ENCODE assay signal across 23 cellular contexts in genomic region chr4:108795733-108796132, GRCh38. TPM values are rescaled to one million over a fixed set of nuclear protein-coding genes. Genes with fewer than 3 reads are reported as not detected.
DNase-seq lines count a peak whose midpoint lies in the region; ATAC-seq and TF ChIP-seq lines count a peak whose summit lies in the region.
"Had no signal": no experiment of that assay in that cellular context is flagged by ENCODE, and none has a peak within 500 bp of the region (broad histone marks: within the 10 kb centered on the region; RNA-seq: fewer than 3 reads in every experiment).

No MANE protein-coding gene starts in this region.

- no peak overlapping the region for H4K91ac ChIP-seq in trophoblast cell (ENCODE audit: low read depth, low read length)

- no peak for TF ChIP-seq CTCF in spleen (IDR thresholded peaks at IDR 0.05 in 8 of 11, conservative IDR thresholded peaks at IDR 0.05 in 3 of 11)
- no peak for TF ChIP-seq CTCF in foreskin keratinocyte (conservative IDR thresholded peaks at IDR 0.05)

- H3K9me3 ChIP-seq in GM23248 (ENCODE audit: low read depth) = no peaks in the 10 kb centered on the region
- no peaks in the 10 kb centered on the region for H3K9me3 ChIP-seq in right cardiac atrium (ENCODE audit: control insufficient read depth, low read length)
- no peaks in the 10 kb centered on the region for H3K9me3 ChIP-seq in spleen
- no peaks in the 10 kb centered on the region for H3K9me3 ChIP-seq in Karpas-422 (ENCODE audit: low read length)
- H3K9me3 ChIP-seq in trophoblast cell (ENCODE audit: insufficient read depth, low read depth, low read length) = no peaks in the 10 kb centered on the region
- H3K9me3 ChIP-seq: BLaER1 had no signal

- no peak overlapping the region for H3K23ac ChIP-seq in trophoblast cell (ENCODE audit: low read length)

- no peak overlapping the region for H3K14ac ChIP-seq in trophoblast cell (ENCODE audit: low read length)

- ATAC-seq in right cardiac atrium (peak; percentile 72 to 77), foreskin keratinocyte (no peak)
- ATAC-seq: PC-3 had no signal

- peaks cover 14% of the 10 kb centered on the region for H3K4me1 ChIP-seq in GM23248 (ENCODE audit: insufficient read depth)
- no peaks in the 10 kb centered on the region for H3K4me1 ChIP-seq in right cardiac atrium (ENCODE audit: control insufficient read depth, insufficient read depth, low read length)
- peaks cover 0 to 5% (median 0%) of the 10 kb centered on the region in 6 donors for H3K4me1 ChIP-seq in spleen
- no peaks in the 10 kb centered on the region for H3K4me1 ChIP-seq in Karpas-422 (ENCODE audit: low read length)
- no peaks in the 10 kb centered on the region for H3K4me1 ChIP-seq in foreskin keratinocyte
- peaks cover 0 to 3% of the 10 kb centered on the region in 2 experiments for H3K4me1 ChIP-seq in trophoblast cell (ENCODE audit: control insufficient read depth in 1 of 2, insufficient read depth in 2 of 2, low read length in 2 of 2)
- H3K4me1 ChIP-seq: BLaER1 had no signal

- H2BK12ac ChIP-seq in trophoblast cell (ENCODE audit: low read length) = no peak overlapping the region

- intact Hi-C loops in right cardiac atrium (cut with DNase I) = no loop called here
- intact Hi-C loops in spleen (cut with DNase I; ENCODE audit: low total_unique reads) = no loop called here

- no peak overlapping the region for H3K4ac ChIP-seq in trophoblast cell (ENCODE audit: low read depth, low read length)

- H3K27me3 ChIP-seq in GM23248 (replicated peaks; ENCODE audit: insufficient read depth) = no peaks in the 10 kb centered on the region
- H3K27me3 ChIP-seq in right cardiac atrium (ENCODE audit: control insufficient read depth, insufficient read depth) = no peaks in the 10 kb centered on the region
- H3K27me3 ChIP-seq in spleen (replicated peaks in 1 of 7) = no peaks in the 10 kb centered on the region
- H3K27me3 ChIP-seq in Karpas-422 (ENCODE audit: low read length) = no peaks in the 10 kb centered on the region
- no peaks in the 10 kb centered on the region for H3K27me3 ChIP-seq in foreskin keratinocyte
- H3K27me3 ChIP-seq in trophoblast cell (ENCODE audit: insufficient read depth, low read length) = no peaks in the 10 kb centered on the region
- H3K27me3 ChIP-seq: BLaER1 had no signal

- DNase-seq in GM23248 (peak; percentile 10), dermis blood vessel endothelial cell (peak; percentile 3), right cardiac atrium (no peak), spleen (no peak), NCI-H774 (lab: John Stamatoyannopoulos, UW) (no peak), Karpas-422 (no peak), foreskin keratinocyte (no peak), trophoblast cell (no peak)
- DNase-seq: CD4-positive, CD25-positive, alpha-beta regulatory T cell; H7; MV-4-11; NCI-H1105; NCI-H1436 treated with DMSO at 0.1 percent for 48 hours; NCI-H187 treated with DMSO at 0.1 percent for 48 hours; NCI-H446; NCI-H524 treated with DMSO at 0.1 percent for 48 hours; NK-92 treated with Interleukin-12 subunit alpha and Interleukin-12 subunit beta, amount 100 ng/mL, for 24 hours; PC-3 had no signal

- H3K27ac ChIP-seq in GM23248 (no peak overlapping the region), right cardiac atrium (ENCODE audit: low read length) (no peak overlapping the region), spleen (peak overlapping the region in 5 of 8 donors; percentile 9 to 41 (median 21)), Karpas-422 (ENCODE audit: low read length) (no peak overlapping the region), foreskin keratinocyte (no peak overlapping the region), trophoblast cell (ENCODE audit: low read depth, low read length) (no peak overlapping the region)
- H3K27ac ChIP-seq: BLaER1 had no signal

- H3K9me2 ChIP-seq in GM23248 (ENCODE audit: insufficient read depth) (no peaks in the 10 kb centered on the region), Karpas-422 (replicated peaks; ENCODE audit: insufficient read depth, low read length) (no peaks in the 10 kb centered on the region)

- H3K4me3 ChIP-seq in GM23248 = no peak overlapping the region
- no peak overlapping the region for H3K4me3 ChIP-seq in right cardiac atrium (ENCODE audit: low read length)
- H3K4me3 ChIP-seq in spleen = no peak overlapping the region
- H3K4me3 ChIP-seq in Karpas-422 (ENCODE audit: low read length) = no peak overlapping the region
- no peak overlapping the region for H3K4me3 ChIP-seq in trophoblast cell (ENCODE audit: low read depth, low read length)
- H3K4me3 ChIP-seq: BLaER1 had no signal

- in situ Hi-C loops in GM23248 (cut with MboI) = no loop called here

- H3K36me3 ChIP-seq in GM23248 (ENCODE audit: low read depth) = no peaks in the 10 kb centered on the region
- no peaks in the 10 kb centered on the region for H3K36me3 ChIP-seq in spleen
- H3K36me3 ChIP-seq in Karpas-422 (ENCODE audit: insufficient read depth, low read length) = no peaks in the 10 kb centered on the region
- no peaks in the 10 kb centered on the region for H3K36me3 ChIP-seq in trophoblast cell (ENCODE audit: control insufficient read depth in 1 of 2, insufficient read depth in 2 of 2, low read length in 2 of 2)
- H3K36me3 ChIP-seq: BLaER1 had no signal

- H3K9ac ChIP-seq in GM23248 = no peak overlapping the region
- no peak overlapping the region for H3K9ac ChIP-seq in Karpas-422 (ENCODE audit: low read length)
- no peak overlapping the region for H3K9ac ChIP-seq in trophoblast cell (ENCODE audit: low read length)
- H3K9ac ChIP-seq: BLaER1 had no signal

- H2AFZ ChIP-seq in GM23248 (no peak overlapping the region), Karpas-422 (ENCODE audit: low read length) (no peak overlapping the region), trophoblast cell (ENCODE audit: insufficient read depth, low read length, poor library complexity) (no peak overlapping the region)

- H2BK120ac ChIP-seq in trophoblast cell (ENCODE audit: insufficient read depth, low read length, poor library complexity) = no peak overlapping the region

- no peak overlapping the region for H3K4me2 ChIP-seq in GM23248 (ENCODE audit: unreplicated experiment)
- H3K4me2 ChIP-seq in Karpas-422 (ENCODE audit: low read depth, low read length, poor library complexity, severe bottlenecking) = no peak overlapping the region
- H3K4me2 ChIP-seq in trophoblast cell (ENCODE audit: low read length) = no peak overlapping the region
- H3K4me2 ChIP-seq: BLaER1 had no signal

- no peak overlapping the region for H3K18ac ChIP-seq in trophoblast cell (ENCODE audit: low read length)

- no peak overlapping the region for H4K8ac ChIP-seq in trophoblast cell (ENCODE audit: low read depth, low read length)

- H4K12ac ChIP-seq in trophoblast cell (ENCODE audit: low read depth, low read length) = no peak overlapping the region

- no peak overlapping the region for H2BK5ac ChIP-seq in trophoblast cell (ENCODE audit: low read depth, low read length, poor library complexity)

- H4K20me1 ChIP-seq in GM23248 (ENCODE audit: insufficient read depth) (no peaks in the 10 kb centered on the region), Karpas-422 (ENCODE audit: insufficient read depth, low read depth, low read length) (no peaks in the 10 kb centered on the region)
- H4K20me1 ChIP-seq: BLaER1 had no signal

- no peaks in the 10 kb centered on the region for H3K79me1 ChIP-seq in trophoblast cell (ENCODE audit: low read length)

- no peak overlapping the region for H2AK5ac ChIP-seq in trophoblast cell (ENCODE audit: low read length)

- H3F3A ChIP-seq in GM23248 (ENCODE audit: insufficient read depth) = no peaks in the 10 kb centered on the region; the same call in 1 of the 2 replicates

- no peaks in the 10 kb centered on the region for H3K79me2 ChIP-seq in GM23248 (ENCODE audit: insufficient read depth)
- H3K79me2 ChIP-seq in Karpas-422 (ENCODE audit: low read length) = no peaks in the 10 kb centered on the region
- no peaks in the 10 kb centered on the region for H3K79me2 ChIP-seq in trophoblast cell (ENCODE audit: control insufficient read depth, insufficient read depth, low read length, poor library complexity)

- no peak for TF ChIP-seq POLR2A in spleen (IDR thresholded peaks at IDR 0.05)

RNA-seq across cellular contexts. Expression of gene ETNPPL, which starts 32.9 kb away (rescaled TPM):
- total RNA-seq in GM23248 (2014; rRNA removed; shearing (Covaris generic)) = not detected in 2 replicates
- polyA plus RNA-seq in GM23248 (2016; fragmentation: Nextera tagmentation; extraction: Ambion mirVana) (not detected in 2 replicates), right cardiac atrium (7.0 TPM), spleen (1 to 10 TPM; 1.0 to 1.6 (median 1.0) TPM), foreskin keratinocyte (not detected in 2 replicates)
- total RNA-seq in dermis blood vessel endothelial cell (not detected in 2 replicates), right cardiac atrium (1 to 10 TPM; 2.9 to 9.7 (median 7.4) TPM), spleen (1 to 10 TPM in 4 of 7 donors, under 1 TPM in 2, not detected in 1; 0.50 to 3.1 (median 1.7) TPM), foreskin keratinocyte (not detected in 2 replicates)
- not detected in 2 replicates for total RNA-seq in Karpas-422 (2014; rRNA removed; shearing (Covaris generic); ENCODE audit: low replicate concordance)
- polyA plus RNA-seq in trophoblast cell (2013) = not detected in 2 replicates
- total RNA-seq: CD4-positive, CD25-positive, alpha-beta regulatory T cell; G401; HT-29; MCF 10A; PC-3 had no signal
- polyA plus RNA-seq: AG04450; CD4-positive, CD25-positive, alpha-beta regulatory T cell had no signal

Comparison
In these comparisons a context has a peak if more than half of its experiments do, and no peak if none do; other contexts are left out.
1. DNase-seq: peak in GM23248 (single experiment) and dermis blood vessel endothelial cell (single experiment); none in right cardiac atrium (0 of 3), spleen (single experiment), NCI-H774 (single experiment), Karpas-422 (single experiment), foreskin keratinocyte (0 of 2) and trophoblast cell (0 of 2).
2. H3K27ac ChIP-seq: peak in spleen (5 of 8); none in GM23248 (single experiment), right cardiac atrium (single experiment), Karpas-422 (single experiment), foreskin keratinocyte (single experiment) and trophoblast cell (single experiment).